ENCODE assay signal across 1 cellular context in genomic region chr22:45172872-45173585, GRCh38.
TF ChIP-seq lines count a peak whose summit lies in the region.

No MANE protein-coding gene starts in this region.

TF ChIP-seq in HepG2, 621 proteins besides CTCF, POLR2A, EP300 and RAD21 (continued from another document):
- TF ChIP-seq ZNF512 (CRISPR knock-in tag; IDR thresholded peaks at IDR 0.05) (no peak), ZFP36 (IDR thresholded peaks at IDR 0.05; ENCODE audit: borderline replicate concordance, low read depth, low read length, partially characterized antibody) (no peak), RBM39 (IDR thresholded peaks at IDR 0.05; ENCODE audit: low read depth, low read length, poor library complexity, severe bottlenecking) (no peak), EED (CRISPR knock-in tag; IDR thresholded peaks at IDR 0.05) (no peak), RBM22 (optimal IDR thresholded peaks at IDR 0.05; ENCODE audit: low read length) (no peak), SNRNP70 (IDR thresholded peaks at IDR 0.05; ENCODE audit: low read depth, low read length) (no peak), THYN1 (CRISPR knock-in tag; IDR thresholded peaks at IDR 0.05; ENCODE audit: borderline replicate concordance, low read depth) (no peak), FOXA3 (CRISPR knock-in tag; IDR thresholded peaks at IDR 0.05) (no peak), PLSCR1 (CRISPR knock-in tag; IDR thresholded peaks at IDR 0.05; ENCODE audit: borderline replicate concordance) (no peak), GATA4 (IDR thresholded peaks at IDR 0.05; ENCODE audit: borderline replicate concordance, low read depth) (no peak), SUZ12 (IDR thresholded peaks at IDR 0.05; ENCODE audit: low read depth, low read length) (no peak), ZNF75D (CRISPR knock-in tag; IDR thresholded peaks at IDR 0.05; ENCODE audit: borderline replicate concordance) (no peak), ZBTB2 (CRISPR knock-in tag; IDR thresholded peaks at IDR 0.05; ENCODE audit: low read depth) (no peak), TOPORS (CRISPR knock-in tag; IDR thresholded peaks at IDR 0.05) (no peak), ZSCAN30 (CRISPR knock-in tag; IDR thresholded peaks at IDR 0.05) (no peak)
